ENCODE assay signal across 8 cellular contexts in genomic region chr21:38853421-38853919, GRCh38. TPM values are rescaled to one million over a fixed set of nuclear protein-coding genes. Genes with fewer than 3 reads are reported as not detected.
A peak's percentile ranks its signal among the peaks of the same experiment; 100 is the strongest.
DNase-seq lines count a peak whose midpoint lies in the region; ATAC-seq, FAIRE-seq and TF ChIP-seq lines count a peak whose summit lies in the region.

No MANE protein-coding gene starts in this region.

- ATAC-seq in GM18517 (IDR thresholded peaks at IDR 0.05; ENCODE audit: unreplicated experiment) (peak; percentile 80), HG03095 (IDR thresholded peaks at IDR 0.05; ENCODE audit: unreplicated experiment) (peak; percentile 52), left colon (no peak)

- peak; percentile 90 for DNase-seq in RCC 7860 (ENCODE audit: low spot score)
- DNase-seq in hepatocyte (ENCODE audit: low spot score) = peak; percentile 60
- DNase-seq in activated gamma-delta T cell treated with Interleukin-2 at 50 U/mL for 16 hours = no peak
- no peak for DNase-seq in stimulated activated CD4-positive, alpha-beta T cell treated with anti-CD3 and anti-CD28 coated beads, Interleukin-4, amount 100 ng/mL, for 1 hour
- DNase-seq in dedifferentiated amniotic fluid mesenchymal stem cell (ENCODE audit: extremely low spot score) = no peak
- no peak for DNase-seq in left colon

- H3K27me3 ChIP-seq in hepatocyte = no peaks in the 10 kb centered on the region

- H3K27ac ChIP-seq in hepatocyte = no peak overlapping the region

- no peak overlapping the region for H3K4me2 ChIP-seq in hepatocyte

- H3K36me3 ChIP-seq in hepatocyte (replicated peaks; ENCODE audit: insufficient read depth, low read depth) = no peaks in the 10 kb centered on the region

- H3K9me2 ChIP-seq in hepatocyte (replicated peaks; ENCODE audit: insufficient read depth) = no peaks in the 10 kb centered on the region

- H4K20me1 ChIP-seq in hepatocyte (ENCODE audit: insufficient read depth, poor library complexity, severe bottlenecking) = no peaks in the 10 kb centered on the region

- no peak overlapping the region for H2AFZ ChIP-seq in hepatocyte

- H3K4me3 ChIP-seq in hepatocyte = no peak overlapping the region

- 80% methylated on average over 6 of the region's 6 CpGs for WGBS in hepatocyte (ENCODE audit: low lambda C conversion rate, missing lambda C conversion rate)

- FAIRE-seq in RCC 7860 (lab: Jason Lieb, UNC) = peak; percentile 79

- H3K79me2 ChIP-seq in hepatocyte = no peaks in the 10 kb centered on the region

- TF ChIP-seq CTCF in hepatocyte (IDR thresholded peaks at IDR 0.05; ENCODE audit: poor library complexity) = no peak

- intact Hi-C loops in left colon (cut with DNase I, micrococcal nuclease) = no loop called here

- H3K9me3 ChIP-seq in hepatocyte (ENCODE audit: low read depth) = no peaks in the 10 kb centered on the region

- peaks cover 7% of the 10 kb centered on the region for H3K4me1 ChIP-seq in hepatocyte (ENCODE audit: insufficient read depth)

RNA-seq across cellular contexts. Expression of gene ETS2, which starts 47.7 kb away (rescaled TPM):
- 91.9 and 95.1 TPM in 2 replicates for total RNA-seq in hepatocyte
- 104 and 106 TPM in 2 replicates for polyA plus RNA-seq in hepatocyte
- total RNA-seq in left colon = 100 to 1,000 TPM; 158 to 274 TPM

Comparison
In these comparisons a context has a peak if more than half of its experiments do, and no peak if none do; other contexts are left out.
1. DNase-seq: peak in RCC 7860 (single experiment) and hepatocyte (single experiment); none in activated gamma-delta T cell treated with Interleukin-2 at 50 U/mL for 16 hours (single experiment), stimulated activated CD4-positive, alpha-beta T cell treated with anti-CD3 and anti-CD28 coated beads, Interleukin-4, amount 100 ng/mL, for 1 hour (single experiment), dedifferentiated amniotic fluid mesenchymal stem cell (single experiment) and left colon (0 of 2).